In genomic region chr6:29227235-29227634, GRCh38 we compare ENCODE assay signal across 22 cellular contexts. TPM values are rescaled to one million over a fixed set of nuclear protein-coding genes. Genes with fewer than 3 reads are reported as not detected.
DNase-seq lines count a peak whose midpoint lies in the region; ATAC-seq and TF ChIP-seq lines count a peak whose summit lies in the region.
"Had no signal": no experiment of that assay in that cellular context is flagged by ENCODE, and none has a peak within 500 bp of the region (broad histone marks: within the 10 kb centered on the region; RNA-seq: fewer than 3 reads in every experiment).

No MANE protein-coding gene starts in this region.

- no peaks in the 10 kb centered on the region for H3K79me2 ChIP-seq in H9 (ENCODE audit: insufficient read depth, low read length)

- H3T11ph ChIP-seq in H9 (ENCODE audit: low read length), result no peak overlapping the region

- DNase-seq in H9 (no peak), SK-MEL-5 (ENCODE audit: low read depth, low spot score) (peak; percentile 33), inferior parietal cortex (ENCODE audit: extremely low spot score) (peak; percentile 2), dorsolateral prefrontal cortex (no peak)
- no peak for DNase-seq in stimulated activated CD4-positive, alpha-beta T cell treated with anti-CD3 and anti-CD28 coated beads, Interleukin-1b, Interleukin-23, amount 100 ng/mL, for 48 hours
- DNase-seq in activated T-cell treated with anti-CD3 and anti-CD28 coated beads, Interleukin-2, amount 50 U/mL, for 1 hour, result no peak
- DNase-seq: DMS 273 treated with DMSO at 0.1 percent for 48 hours, EL, GM23248, NCI-H1417 treated with DMSO at 0.1 percent for 48 hours, NCI-H2029, NCI-H2171 treated with DMSO at 0.1 percent for 48 hours, NCI-H748 treated with DMSO at 0.1 percent for 48 hours, Peyer's patch, T-helper 1 cell had no signal

- no peak overlapping the region for H4K5ac ChIP-seq in H9 (ENCODE audit: insufficient read length, low read depth, low read length)

- H3K23me2 ChIP-seq in H9 (ENCODE audit: insufficient read length, low read depth, low read length, poor library complexity, severe bottlenecking), result no peaks in the 10 kb centered on the region

- no peaks in the 10 kb centered on the region for H4K20me1 ChIP-seq in H9 (ENCODE audit: control insufficient read depth, insufficient read depth, insufficient read length)

- H3K4me1 Mint-ChIP-seq in H9, result peaks cover 9 to 13% of the 10 kb centered on the region in 2 experiments
- H3K4me1 Mint-ChIP-seq: CD14-positive monocyte had no signal

- no peak overlapping the region for H2BK5ac ChIP-seq in H9 (ENCODE audit: insufficient read length, low read length)

- intact Hi-C loops in dorsolateral prefrontal cortex (cut with DNase I), result no loop called here

- no peak overlapping the region for H2BK15ac ChIP-seq in H9 (ENCODE audit: low read depth, low read length)

- no peak overlapping the region for H3K4me3 Mint-ChIP-seq in H9
- H3K4me3 Mint-ChIP-seq: CD14-positive monocyte had no signal

- in situ Hi-C loops in SK-MEL-5 (cut with HindIII; ENCODE audit: low pct_unique_long_range_greater_than_20kb, low sequenced_read_pairs), result no loop called here

- H3K9me3 Mint-ChIP-seq in H9, result no peaks in the 10 kb centered on the region

- no peak overlapping the region for H3K4me2 ChIP-seq in H9 (ENCODE audit: insufficient read depth, insufficient read length, low read length)

- no peak overlapping the region for H3K9ac ChIP-seq in H9 (ENCODE audit: extremely low read depth, insufficient read length, low read length)
- H3K9ac ChIP-seq: GM23248 had no signal

- H3K27me3 ChIP-seq in H9 (ENCODE audit: insufficient read depth, low read length), result no peaks in the 10 kb centered on the region
- H3K27me3 ChIP-seq in dorsolateral prefrontal cortex, result peaks cover 0 to 21% (median 0%) of the 10 kb centered on the region in 45 donors
- H3K27me3 ChIP-seq: Peyer's patch had no signal

- H2BK20ac ChIP-seq in H9 (ENCODE audit: low read depth, low read length, poor library complexity, severe bottlenecking), result no peak overlapping the region

- H2AFZ ChIP-seq in H9 (ENCODE audit: low read length), result no peak overlapping the region
- H2AFZ ChIP-seq: GM23248 had no signal

- no peak overlapping the region for H3K56ac ChIP-seq in H9 (ENCODE audit: insufficient read length, low read depth, low read length)

- H4K91ac ChIP-seq in H9 (ENCODE audit: insufficient read length, low read depth, low read length), result no peak overlapping the region

- H4K8ac ChIP-seq in H9 (replicated peaks; ENCODE audit: insufficient read length, low read depth, low read length), result no peak overlapping the region

- no peaks in the 10 kb centered on the region for H3K79me1 ChIP-seq in H9 (ENCODE audit: insufficient read depth, low read depth, low read length, poor library complexity, severe bottlenecking)

- no peaks in the 10 kb centered on the region; the same call in 1 of the 2 replicates for H3K4me1 ChIP-seq in H9 (ENCODE audit: insufficient read depth, low read length)
- H3K4me1 ChIP-seq: Peyer's patch had no signal

- H2AK5ac ChIP-seq in H9 (ENCODE audit: insufficient read length, low read length), result no peak overlapping the region

- H2BK120ac ChIP-seq in H9 (ENCODE audit: low read depth, low read length, poor library complexity, severe bottlenecking), result no peak overlapping the region

- ATAC-seq in HG02870 (IDR thresholded peaks at IDR 0.05; ENCODE audit: unreplicated experiment), result no peak
- ATAC-seq: Right ventricle myocardium inferior had no signal

- no peak overlapping the region for H3K27ac Mint-ChIP-seq in H9
- H3K27ac Mint-ChIP-seq: CD14-positive monocyte had no signal

- TF ChIP-seq CTCF in C4-2B (conservative IDR thresholded peaks at IDR 0.05) (0 out of 2 replicates have a peak, but pooled peaks have one; percentile 9), H9 (conservative IDR thresholded peaks at IDR 0.05) (peak; percentile 54; the same call in 2 of the 3 replicates), dorsolateral prefrontal cortex (IDR thresholded peaks at IDR 0.05 in 54 of 56, conservative IDR thresholded peaks at IDR 0.05 in 2 of 56; ENCODE audit: low read depth in 1 of 56, partially characterized antibody in 56 of 56) (peak in 1 of 56 donors; percentile 23)

- no peak overlapping the region for H3K18ac ChIP-seq in H9 (ENCODE audit: insufficient read length, low read depth, low read length)

- H2BK12ac ChIP-seq in H9 (ENCODE audit: insufficient read length, low read depth, low read length), result no peak overlapping the region

- H3K36me3 Mint-ChIP-seq in H9 (ENCODE audit: insufficient read depth in 1 of 3, low read depth in 3 of 3), result no peaks in the 10 kb centered on the region
- H3K36me3 Mint-ChIP-seq: CD14-positive monocyte had no signal

- H3K27me3 Mint-ChIP-seq in H9 (ENCODE audit: low read depth), result no peaks in the 10 kb centered on the region; the same call in 1 of the 2 replicates

- no peak overlapping the region for H3K14ac ChIP-seq in H9 (ENCODE audit: insufficient read depth, low read length)

- no peak overlapping the region for H3K4ac ChIP-seq in H9 (ENCODE audit: low read depth, low read length)

- H3K27ac ChIP-seq in C4-2B (no peak overlapping the region), H9 (ENCODE audit: insufficient read length, low read depth, low read length) (no peak overlapping the region), dorsolateral prefrontal cortex (no peak overlapping the region)
- H3K27ac ChIP-seq: GM23248, Peyer's patch, SK-N-MC had no signal

- H3K9me3 ChIP-seq in H9 (ENCODE audit: control insufficient read depth, low read depth, low read length), result no peaks in the 10 kb centered on the region
- H3K9me3 ChIP-seq: Peyer's patch had no signal

- no CpG with 5 or more reads among the region's 5 CpGs for WGBS in H9 (ENCODE audit: extremely low coverage, insufficient read length, low lambda C conversion rate)

- H3K23ac ChIP-seq in H9 (ENCODE audit: insufficient read length, low read depth, low read length), result no peak overlapping the region

- no peak overlapping the region for H3K4me3 ChIP-seq in dorsolateral prefrontal cortex
- H3K4me3 ChIP-seq: GM23248, Peyer's patch, SK-N-MC had no signal

RNA-seq across cellular contexts. Expression of gene OR2J2, which starts 56.5 kb away (rescaled TPM):
- total RNA-seq in H9 (2021), result not detected in 2 replicates
- total RNA-seq in SK-MEL-5 (2014; rRNA removed; shearing (Covaris generic)), result not detected in 2 replicates
- polyA plus RNA-seq in SK-MEL-5 (2015; cell fraction: cytosol; rRNA removed), result not detected in 2 replicates
- not detected in 2 replicates for polyA plus RNA-seq in SK-MEL-5 (2015; cell fraction: nucleus; rRNA removed)
- under 1 TPM in 2 of 120 experiments, not detected in 118; 0.21 to 0.41 TPM for total RNA-seq in dorsolateral prefrontal cortex
- total RNA-seq: A673, GM23248, NCI-H460, Peyer's patch, Right ventricle myocardium inferior had no signal
- polyA plus RNA-seq: CD14-positive monocyte, GM23248 had no signal

Comparison
In these comparisons a context has a peak if more than half of its experiments do, and no peak if none do; other contexts are left out.
1. DNase-seq: peak in SK-MEL-5 (single experiment) and inferior parietal cortex (single experiment); none in H9 (single experiment), stimulated activated CD4-positive, alpha-beta T cell treated with anti-CD3 and anti-CD28 coated beads, Interleukin-1b, Interleukin-23, amount 100 ng/mL, for 48 hours (single experiment), activated T-cell treated with anti-CD3 and anti-CD28 coated beads, Interleukin-2, amount 50 U/mL, for 1 hour (single experiment) and dorsolateral prefrontal cortex (0 of 10).